ENCODE assay signal across 8 cellular contexts in genomic region chr1:28971980-28972771, GRCh38. TPM values are rescaled to one million over a fixed set of nuclear protein-coding genes. Genes with fewer than 3 reads are reported as not detected.
A peak's percentile ranks its signal among the peaks of the same experiment; 100 is the strongest.
DNase-seq lines count a peak whose midpoint lies in the region; ATAC-seq and FAIRE-seq lines count a peak whose summit lies in the region.

No MANE protein-coding gene starts in this region.

- H3K27ac Mint-ChIP-seq in activated T-cell treated with anti-CD3 and anti-CD28 coated beads, Interleukin-2, amount 50 U/mL, for 72 hours = peak overlapping the region; percentile 50

- H3K27me3 Mint-ChIP-seq in activated T-cell treated with anti-CD3 and anti-CD28 coated beads, Interleukin-2, amount 50 U/mL, for 72 hours (ENCODE audit: low read depth) = no peaks in the 10 kb centered on the region

- peak; percentile 85 to 88 for ATAC-seq in activated T-cell treated with anti-CD3 and anti-CD28 coated beads, Interleukin-2, amount 50 U/mL, for 72 hours (replicated peaks in 1 of 2)
- ATAC-seq in HG02642 (IDR thresholded peaks at IDR 0.05; ENCODE audit: poor library complexity, unreplicated experiment) = no peak

- peaks cover 1 to 3% of the 10 kb centered on the region in 2 donors for H3K36me3 Mint-ChIP-seq in activated T-cell treated with anti-CD3 and anti-CD28 coated beads, Interleukin-2, amount 50 U/mL, for 72 hours (ENCODE audit: insufficient read depth in 2 of 2)

- DNase-seq in stimulated activated CD4-positive, alpha-beta T cell treated with anti-CD3 and anti-CD28 coated beads, Interleukin-1b, Interleukin-23, amount 100 ng/mL, for 48 hours = peak; percentile 19
- DNase-seq in stimulated activated CD4-positive, alpha-beta T cell treated with anti-CD3 and anti-CD28 coated beads, Interleukin-2, amount 100 ng/mL, for 48 hours = no peak
- peak; percentile 28 to 29 for DNase-seq in activated T-cell treated with anti-CD3 and anti-CD28 coated beads, Interleukin-2, amount 50 U/mL, for 72 hours
- DNase-seq in hepatic stellate cell (ENCODE audit: low spot score) (peak; percentile 61), urothelium cell line (ENCODE audit: low spot score) (peak; percentile 41), NCI-H1417 (lab: John Stamatoyannopoulos, UW) (no peak), SIG-M5 (lab: John Stamatoyannopoulos, UW) (no peak)

- FAIRE-seq in urothelium cell line (lab: Jason Lieb, UNC) = no peak

- peak overlapping the region; percentile 48 to 78 for H3K4me3 Mint-ChIP-seq in activated T-cell treated with anti-CD3 and anti-CD28 coated beads, Interleukin-2, amount 50 U/mL, for 72 hours

- no peaks in the 10 kb centered on the region for H3K9me3 Mint-ChIP-seq in activated T-cell treated with anti-CD3 and anti-CD28 coated beads, Interleukin-2, amount 50 U/mL, for 72 hours

- H3K4me1 Mint-ChIP-seq in activated T-cell treated with anti-CD3 and anti-CD28 coated beads, Interleukin-2, amount 50 U/mL, for 72 hours (ENCODE audit: low read depth) = peaks cover 68% of the 10 kb centered on the region

RNA-seq across cellular contexts. Expression of gene EPB41, which starts 57.8 kb away (rescaled TPM):
- total RNA-seq in activated T-cell treated with anti-CD3 and anti-CD28 coated beads, Interleukin-2, amount 50 U/mL, for 72 hours = 100 to 1,000 TPM in 1 of 2 donors, 10 to 100 TPM in 1; 73.3 to 109 TPM

Comparison
In these comparisons a context has a peak if more than half of its experiments do, and no peak if none do; other contexts are left out.
1. DNase-seq: peak in stimulated activated CD4-positive, alpha-beta T cell treated with anti-CD3 and anti-CD28 coated beads, Interleukin-1b, Interleukin-23, amount 100 ng/mL, for 48 hours (single experiment), activated T-cell treated with anti-CD3 and anti-CD28 coated beads, Interleukin-2, amount 50 U/mL, for 72 hours (2 of 2), hepatic stellate cell (single experiment) and urothelium cell line (single experiment); none in stimulated activated CD4-positive, alpha-beta T cell treated with anti-CD3 and anti-CD28 coated beads, Interleukin-2, amount 100 ng/mL, for 48 hours (0 of 2), NCI-H1417 (0 of 3) and SIG-M5 (single experiment).